14 cellular contexts compared by ENCODE assay signal in the genomic region with DNA sequence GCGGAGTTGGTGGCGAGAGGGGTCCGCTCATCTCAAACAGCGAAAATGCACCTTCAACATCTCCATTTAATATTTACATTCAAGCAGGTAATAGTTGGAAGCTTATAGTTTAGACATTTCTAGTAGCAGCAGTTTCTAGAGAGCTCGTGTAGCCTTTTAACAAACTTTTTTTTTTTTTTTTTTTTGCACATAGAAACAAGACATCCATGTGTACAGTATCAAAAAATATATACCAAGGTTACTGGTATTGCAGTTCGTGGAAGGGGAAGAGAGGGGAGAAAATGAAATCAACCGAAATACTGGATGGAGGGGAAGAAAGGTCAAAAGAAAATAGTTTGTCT. TPM values are rescaled to one million over a fixed set of nuclear protein-coding genes. Genes with fewer than 3 reads are reported as not detected.
DNase-seq lines count a peak whose midpoint lies in the region; ATAC-seq and TF ChIP-seq lines count a peak whose summit lies in the region.
"Had no signal": no experiment of that assay in that cellular context is flagged by ENCODE, and none has a peak within 500 bp of the region (broad histone marks: within the 10 kb centered on the region; RNA-seq: fewer than 3 reads in every experiment).

No MANE protein-coding gene starts in this region.

- DNase-seq in left ventricle myocardium inferior (no peak), Right ventricle myocardium superior (no peak), lower lobe of right lung (no peak), type B pancreatic cell (ENCODE audit: extremely low spot score, unreplicated experiment) (no peak), MM.1S (no peak), HAP-1 (ENCODE audit: low spot score in 2 of 2) (no peak)
- no peak for DNase-seq in activated T-helper 1 cell treated with anti-CD3 and anti-CD28 coated beads, Interleukin-12 subunit alpha, Interleukin-12 subunit beta, Interleukin-2, Interleukin-4 antibody, amounts not matched to agents 30 ng/mL and 10 ng/mL and 1 ng/mL, durations not matched to agents 14 hours and 24 hours and 36 hours (ENCODE audit: low spot score)
- DNase-seq: amniotic stem cell, C1 segment of cervical spinal cord, kidney glomerular epithelial cell, MG63, NCI-H2171 had no signal

- no peak overlapping the region for H2AFZ ChIP-seq in MM.1S (ENCODE audit: low read length)

- H3K36me3 ChIP-seq in left ventricle myocardium inferior (peaks cover 30% of the 10 kb centered on the region), lower lobe of right lung (peaks cover 22% of the 10 kb centered on the region), MM.1S (replicated peaks; ENCODE audit: insufficient read depth, low read length) (no peaks in the 10 kb centered on the region), HAP-1 (replicated peaks) (peaks cover 33% of the 10 kb centered on the region)

- ATAC-seq in Right ventricle myocardium superior (ENCODE audit: poor library complexity) (no peak), lower lobe of right lung (no peak), GM21360 (IDR thresholded peaks at IDR 0.05; ENCODE audit: unreplicated experiment) (no peak)
- ATAC-seq: gastroesophageal sphincter had no signal

- peaks cover 5% of the 10 kb centered on the region for H3K27me3 Mint-ChIP-seq in activated T-helper 1 cell treated with anti-CD3 and anti-CD28 coated beads, Interleukin-12 subunit alpha, Interleukin-12 subunit beta, Interleukin-2, Interleukin-4 antibody, amounts not matched to agents 30 ng/mL and 10 ng/mL and 1 ng/mL, durations not matched to agents 14 hours and 24 hours and 36 hours (ENCODE audit: insufficient read depth)
- peaks cover 25% of the 10 kb centered on the region for H3K27me3 Mint-ChIP-seq in type B pancreatic cell

- peaks cover 15% of the 10 kb centered on the region for H3K79me2 ChIP-seq in MM.1S (ENCODE audit: low read length)

- no peaks in the 10 kb centered on the region for H4K20me1 ChIP-seq in MM.1S (ENCODE audit: insufficient read depth, low read length)

- intact Hi-C loops in left ventricle myocardium inferior (cut with micrococcal nuclease) (no loop called here), Right ventricle myocardium superior (cut with DNase I) (no loop called here), lower lobe of right lung (cut with DNase I) (no loop called here)
- intact Hi-C loops in activated T-helper 1 cell treated with anti-CD3 and anti-CD28 coated beads, Interleukin-12 subunit alpha, Interleukin-12 subunit beta, Interleukin-2, Interleukin-4 antibody, amounts not matched to agents 30 ng/mL and 10 ng/mL and 1 ng/mL, durations not matched to agents 14 hours and 24 hours and 36 hours (cut with micrococcal nuclease) = no loop called here

- no peak overlapping the region for H3K4me3 Mint-ChIP-seq in activated T-helper 1 cell treated with anti-CD3 and anti-CD28 coated beads, Interleukin-12 subunit alpha, Interleukin-12 subunit beta, Interleukin-2, Interleukin-4 antibody, amounts not matched to agents 30 ng/mL and 10 ng/mL and 1 ng/mL, durations not matched to agents 14 hours and 24 hours and 36 hours
- peak overlapping the region; percentile 81 for H3K4me3 Mint-ChIP-seq in type B pancreatic cell

- H3F3A ChIP-seq in MM.1S (ENCODE audit: insufficient read depth, low read length) = peaks cover 3% of the 10 kb centered on the region; the same call in 1 of the 2 replicates

- peaks cover 18% of the 10 kb centered on the region for H3K36me3 Mint-ChIP-seq in activated T-helper 1 cell treated with anti-CD3 and anti-CD28 coated beads, Interleukin-12 subunit alpha, Interleukin-12 subunit beta, Interleukin-2, Interleukin-4 antibody, amounts not matched to agents 30 ng/mL and 10 ng/mL and 1 ng/mL, durations not matched to agents 14 hours and 24 hours and 36 hours (ENCODE audit: low read depth)
- peaks cover 9% of the 10 kb centered on the region for H3K36me3 Mint-ChIP-seq in type B pancreatic cell

- H3K4me2 ChIP-seq in MM.1S (ENCODE audit: low read depth, low read length) = no peak overlapping the region

- H3K27ac Mint-ChIP-seq in activated T-helper 1 cell treated with anti-CD3 and anti-CD28 coated beads, Interleukin-12 subunit alpha, Interleukin-12 subunit beta, Interleukin-2, Interleukin-4 antibody, amounts not matched to agents 30 ng/mL and 10 ng/mL and 1 ng/mL, durations not matched to agents 14 hours and 24 hours and 36 hours = peak overlapping the region; percentile 43
- H3K27ac Mint-ChIP-seq in type B pancreatic cell = peak overlapping the region; percentile 80

- H3K27me3 ChIP-seq in left ventricle myocardium inferior (ENCODE audit: low read depth) (no peaks in the 10 kb centered on the region), lower lobe of right lung (ENCODE audit: low read depth) (no peaks in the 10 kb centered on the region), MM.1S (replicated peaks; ENCODE audit: insufficient read depth, low read length) (peaks cover 14% of the 10 kb centered on the region; the same call in 1 of the 2 replicates), HAP-1 (ENCODE audit: low read depth) (no peaks in the 10 kb centered on the region)
- H3K27me3 ChIP-seq: gastroesophageal sphincter, MG63 had no signal

- peaks cover 17% of the 10 kb centered on the region for H3K4me1 Mint-ChIP-seq in activated T-helper 1 cell treated with anti-CD3 and anti-CD28 coated beads, Interleukin-12 subunit alpha, Interleukin-12 subunit beta, Interleukin-2, Interleukin-4 antibody, amounts not matched to agents 30 ng/mL and 10 ng/mL and 1 ng/mL, durations not matched to agents 14 hours and 24 hours and 36 hours (ENCODE audit: low read depth)
- H3K4me1 Mint-ChIP-seq in type B pancreatic cell (ENCODE audit: unreplicated experiment) = peaks cover 30% of the 10 kb centered on the region

- no peaks in the 10 kb centered on the region for H3K9me2 ChIP-seq in MM.1S (replicated peaks; ENCODE audit: insufficient read depth, low read length)

- H3K9me3 Mint-ChIP-seq in activated T-helper 1 cell treated with anti-CD3 and anti-CD28 coated beads, Interleukin-12 subunit alpha, Interleukin-12 subunit beta, Interleukin-2, Interleukin-4 antibody, amounts not matched to agents 30 ng/mL and 10 ng/mL and 1 ng/mL, durations not matched to agents 14 hours and 24 hours and 36 hours = no peaks in the 10 kb centered on the region
- no peaks in the 10 kb centered on the region for H3K9me3 Mint-ChIP-seq in type B pancreatic cell

- H3K27ac ChIP-seq in left ventricle myocardium inferior (replicated peaks) = no peak overlapping the region
- H3K27ac ChIP-seq in lower lobe of right lung = no peak overlapping the region
- no peak overlapping the region for H3K27ac ChIP-seq in MM.1S (ENCODE audit: low read length)

- H3K9me3 ChIP-seq in left ventricle myocardium inferior (replicated peaks) (no peaks in the 10 kb centered on the region), lower lobe of right lung (no peaks in the 10 kb centered on the region), MM.1S (replicated peaks; ENCODE audit: insufficient read depth, low read length) (no peaks in the 10 kb centered on the region), HAP-1 (no peaks in the 10 kb centered on the region)
- H3K9me3 ChIP-seq: gastroesophageal sphincter, MG63 had no signal

- peak overlapping the region; percentile 63 for H3K4me3 ChIP-seq in left ventricle myocardium inferior
- H3K4me3 ChIP-seq in lower lobe of right lung = peak overlapping the region; percentile 44
- H3K4me3 ChIP-seq in MM.1S (ENCODE audit: low read length) = no peak overlapping the region
- no peak overlapping the region for H3K4me3 ChIP-seq in HAP-1
- H3K4me3 ChIP-seq: MG63 had no signal

- in situ Hi-C loops in HAP-1 (cut with MboI; ENCODE audit: low sequenced_read_pairs) = no loop called here

- no peak overlapping the region for H3K9ac ChIP-seq in MM.1S (ENCODE audit: low read length)

- H3K4me1 ChIP-seq in left ventricle myocardium inferior (peaks cover 80% of the 10 kb centered on the region), lower lobe of right lung (peaks cover 74% of the 10 kb centered on the region), MM.1S (ENCODE audit: low read length) (peaks cover 9% of the 10 kb centered on the region; the same call in 1 of the 2 replicates), HAP-1 (peaks cover 17% of the 10 kb centered on the region)

- TF ChIP-seq CTCF in left ventricle myocardium inferior (IDR thresholded peaks at IDR 0.05; ENCODE audit: borderline replicate concordance) (no peak), lower lobe of right lung (IDR thresholded peaks at IDR 0.05) (no peak), type B pancreatic cell (conservative IDR thresholded peaks at IDR 0.05) (no peak), MM.1S (IDR thresholded peaks at IDR 0.05; ENCODE audit: low read length) (no peak)

RNA-seq across cellular contexts. Expression of a gene that starts 6.2 kb away (rescaled TPM):
- total RNA-seq in left ventricle myocardium inferior = 28.7 TPM
- total RNA-seq in Right ventricle myocardium superior = 25.6 TPM
- total RNA-seq in activated T-helper 1 cell treated with anti-CD3 and anti-CD28 coated beads, Interleukin-12 subunit alpha, Interleukin-12 subunit beta, Interleukin-2, Interleukin-4 antibody, amounts not matched to agents 30 ng/mL and 10 ng/mL and 1 ng/mL, durations not matched to agents 14 hours and 24 hours and 36 hours = 22.4 and 23.8 TPM in 2 replicates
- 20.6 TPM for total RNA-seq in lower lobe of right lung
- 39.6 and 76.2 TPM in 2 replicates for total RNA-seq in type B pancreatic cell (ENCODE audit: low replicate concordance)

RNA-seq across cellular contexts. Expression of a gene that starts 36.2 kb away (rescaled TPM):
- total RNA-seq in left ventricle myocardium inferior (7.5 TPM), Right ventricle myocardium superior (6.2 TPM), lower lobe of right lung (5.8 TPM), type B pancreatic cell (ENCODE audit: low replicate concordance) (13.3 and 16.0 TPM in 2 replicates)
- 6.2 and 6.6 TPM in 2 replicates for total RNA-seq in activated T-helper 1 cell treated with anti-CD3 and anti-CD28 coated beads, Interleukin-12 subunit alpha, Interleukin-12 subunit beta, Interleukin-2, Interleukin-4 antibody, amounts not matched to agents 30 ng/mL and 10 ng/mL and 1 ng/mL, durations not matched to agents 14 hours and 24 hours and 36 hours

RNA-seq across cellular contexts. Expression of a gene that starts 55.1 kb away (rescaled TPM):
- 2.6 TPM for total RNA-seq in left ventricle myocardium inferior
- 4.2 TPM for total RNA-seq in Right ventricle myocardium superior
- 4.7 and 5.1 TPM in 2 replicates for total RNA-seq in activated T-helper 1 cell treated with anti-CD3 and anti-CD28 coated beads, Interleukin-12 subunit alpha, Interleukin-12 subunit beta, Interleukin-2, Interleukin-4 antibody, amounts not matched to agents 30 ng/mL and 10 ng/mL and 1 ng/mL, durations not matched to agents 14 hours and 24 hours and 36 hours
- 3.9 TPM for total RNA-seq in lower lobe of right lung
- total RNA-seq in type B pancreatic cell (ENCODE audit: low replicate concordance) = 21.6 and 72.0 TPM in 2 replicates

Comparison
In these comparisons a context has a peak if more than half of its experiments do, and no peak if none do; other contexts are left out.
1. H3K4me3 ChIP-seq: peak in left ventricle myocardium inferior (single experiment) and lower lobe of right lung (single experiment); none in MM.1S (single experiment) and HAP-1 (single experiment).